Comparison of ENCODE assay signal across 1 cellular context in the genomic region with DNA sequence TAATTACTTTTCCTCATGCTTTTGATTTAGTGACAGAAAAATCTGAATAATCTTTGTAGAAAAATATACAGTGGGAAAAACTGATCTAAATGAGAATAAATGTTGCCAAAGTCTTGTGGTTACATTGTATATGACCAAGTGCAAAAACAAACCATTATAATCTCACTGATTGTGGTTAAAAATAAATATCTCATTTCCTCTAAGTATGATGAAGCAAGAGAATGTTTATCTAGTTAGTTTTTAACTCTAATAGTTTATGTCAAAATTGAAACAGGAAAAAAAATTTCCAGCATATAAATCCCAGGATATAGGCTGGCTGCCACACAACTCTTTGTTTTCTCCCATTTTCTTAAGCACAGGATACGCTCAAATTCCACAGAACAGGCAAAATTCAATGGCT.
TF ChIP-seq lines count a peak whose summit lies in the region.

No MANE protein-coding gene starts in this region.

TF ChIP-seq in neural cell, 6 proteins besides CTCF, POLR2A, EP300 and RAD21 (continued from another document):
- TF ChIP-seq, protein P1, sequence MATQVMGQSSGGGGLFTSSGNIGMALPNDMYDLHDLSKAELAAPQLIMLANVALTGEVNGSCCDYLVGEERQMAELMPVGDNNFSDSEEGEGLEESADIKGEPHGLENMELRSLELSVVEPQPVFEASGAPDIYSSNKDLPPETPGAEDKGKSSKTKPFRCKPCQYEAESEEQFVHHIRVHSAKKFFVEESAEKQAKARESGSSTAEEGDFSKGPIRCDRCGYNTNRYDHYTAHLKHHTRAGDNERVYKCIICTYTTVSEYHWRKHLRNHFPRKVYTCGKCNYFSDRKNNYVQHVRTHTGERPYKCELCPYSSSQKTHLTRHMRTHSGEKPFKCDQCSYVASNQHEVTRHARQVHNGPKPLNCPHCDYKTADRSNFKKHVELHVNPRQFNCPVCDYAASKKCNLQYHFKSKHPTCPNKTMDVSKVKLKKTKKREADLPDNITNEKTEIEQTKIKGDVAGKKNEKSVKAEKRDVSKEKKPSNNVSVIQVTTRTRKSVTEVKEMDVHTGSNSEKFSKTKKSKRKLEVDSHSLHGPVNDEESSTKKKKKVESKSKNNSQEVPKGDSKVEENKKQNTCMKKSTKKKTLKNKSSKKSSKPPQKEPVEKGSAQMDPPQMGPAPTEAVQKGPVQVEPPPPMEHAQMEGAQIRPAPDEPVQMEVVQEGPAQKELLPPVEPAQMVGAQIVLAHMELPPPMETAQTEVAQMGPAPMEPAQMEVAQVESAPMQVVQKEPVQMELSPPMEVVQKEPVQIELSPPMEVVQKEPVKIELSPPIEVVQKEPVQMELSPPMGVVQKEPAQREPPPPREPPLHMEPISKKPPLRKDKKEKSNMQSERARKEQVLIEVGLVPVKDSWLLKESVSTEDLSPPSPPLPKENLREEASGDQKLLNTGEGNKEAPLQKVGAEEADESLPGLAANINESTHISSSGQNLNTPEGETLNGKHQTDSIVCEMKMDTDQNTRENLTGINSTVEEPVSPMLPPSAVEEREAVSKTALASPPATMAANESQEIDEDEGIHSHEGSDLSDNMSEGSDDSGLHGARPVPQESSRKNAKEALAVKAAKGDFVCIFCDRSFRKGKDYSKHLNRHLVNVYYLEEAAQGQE (IDR thresholded peaks at IDR 0.05; ENCODE audit: borderline replicate concordance): no peak
- TF ChIP-seq EZH2 (IDR thresholded peaks at IDR 0.05; ENCODE audit: borderline replicate concordance, insufficient read depth, low read length, poor library complexity, severe bottlenecking) (no peak), SMC3 (conservative IDR thresholded peaks at IDR 0.05; ENCODE audit: poor library complexity) (no peak)
TF ChIP-seq in neural cell: peak in this region for 0.
